ENCODE assay signal across 2 cellular contexts in genomic region chr19:24127601-24128000, GRCh38.
TF ChIP-seq lines count a peak whose summit lies in the region.

No MANE protein-coding gene starts in this region.

TF ChIP-seq in HCT116, 20 proteins besides CTCF, POLR2A, EP300 and RAD21 (continued from another document):
- peak; percentile 71 for TF ChIP-seq ZNF274 (IDR thresholded peaks at IDR 0.05; ENCODE audit: low read depth, low read length)

TF ChIP-seq in H1, 55 proteins besides CTCF, POLR2A, EP300 and RAD21:
- peak; percentile 95 for TF ChIP-seq ZNF274 (IDR thresholded peaks at IDR 0.05; ENCODE audit: borderline replicate concordance, extremely low read depth, low read length)
- TF ChIP-seq RXRA (IDR thresholded peaks at IDR 0.05; ENCODE audit: insufficient read depth, low read depth, low read length) = no peak
- TF ChIP-seq E2F6 (IDR thresholded peaks at IDR 0.05) = no peak
TF ChIP-seq in H1: peak in this region for 1.
